14 cellular contexts compared by ENCODE assay signal in the genomic region with DNA sequence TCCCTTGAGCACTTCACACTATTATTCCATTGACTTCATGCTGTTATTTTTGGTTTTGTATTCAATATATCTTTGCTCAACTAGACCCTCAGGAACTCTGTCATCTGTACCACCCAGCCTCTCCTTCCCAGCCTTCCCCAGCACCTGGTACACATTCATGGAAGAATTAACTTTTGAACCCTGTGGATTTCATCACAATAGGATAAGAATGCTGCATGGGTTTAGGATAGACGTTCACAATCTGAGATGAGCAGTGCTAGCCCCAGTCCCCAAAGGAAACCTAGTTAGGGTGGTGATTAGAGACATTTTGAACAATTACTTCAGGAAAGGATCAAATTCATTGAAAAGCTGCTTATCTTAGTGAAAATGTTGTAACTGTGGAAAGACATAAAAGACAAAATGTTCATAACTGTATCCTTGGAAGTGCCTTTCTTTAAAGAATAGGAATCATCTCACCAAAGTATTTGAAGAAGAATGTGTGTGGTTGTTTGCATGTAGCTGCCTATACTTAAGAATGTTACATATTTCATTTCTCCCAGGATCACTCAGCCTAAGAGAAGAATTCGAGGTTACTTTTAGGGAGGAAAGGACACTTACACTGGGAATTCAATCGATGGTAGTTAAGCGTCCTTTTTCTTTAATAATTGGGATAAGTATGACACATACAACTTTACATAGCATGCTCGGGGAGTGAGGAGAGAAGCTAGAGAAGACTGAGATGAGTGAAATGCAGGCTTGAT. TPM values are rescaled to one million over a fixed set of nuclear protein-coding genes. Genes with fewer than 3 reads are reported as not detected.
DNase-seq lines count a peak whose midpoint lies in the region; ATAC-seq lines count a peak whose summit lies in the region.
"Had no signal": no experiment of that assay in that cellular context is flagged by ENCODE, and none has a peak within 500 bp of the region (broad histone marks: within the 10 kb centered on the region; RNA-seq: fewer than 3 reads in every experiment).

No MANE protein-coding gene starts in this region.

- no peak overlapping the region for H4K8ac ChIP-seq in trophoblast cell (ENCODE audit: low read depth, low read length)

- H2AFZ ChIP-seq in ACC112 (ENCODE audit: low read length, unreplicated experiment) (peak overlapping the region; percentile 92), trophoblast cell (ENCODE audit: insufficient read depth, low read length, poor library complexity) (no peak overlapping the region)

- H3K23ac ChIP-seq in trophoblast cell (ENCODE audit: low read length) = no peak overlapping the region

- peak overlapping the region; percentile 73 for H3K4me3 ChIP-seq in ACC112 (ENCODE audit: low read depth, low read length)
- H3K4me3 ChIP-seq in esophagus (ENCODE audit: low read depth in 1 of 2, low read length in 2 of 2) = no peak overlapping the region
- no peak overlapping the region for H3K4me3 ChIP-seq in trophoblast cell (ENCODE audit: low read depth, low read length)
- H3K4me3 ChIP-seq: SJCRH30 had no signal

- no peak overlapping the region for H3K18ac ChIP-seq in trophoblast cell (ENCODE audit: low read length)

- H3K14ac ChIP-seq in trophoblast cell (ENCODE audit: low read length) = no peak overlapping the region

- 29 to 45% methylated on average over 5 of the region's 5 CpGs for WGBS in esophagus, 2 donors
- no CpG with 5 or more reads among the region's 5 CpGs for WGBS in trophoblast cell (ENCODE audit: extremely low coverage, insufficient coverage, insufficient read length)

- H2BK5ac ChIP-seq in trophoblast cell (ENCODE audit: low read depth, low read length, poor library complexity) = no peak overlapping the region

- peaks cover 4% of the 10 kb centered on the region for H3K79me1 ChIP-seq in trophoblast cell (ENCODE audit: low read length)

- no peaks in the 10 kb centered on the region for H3K9me3 ChIP-seq in esophagus (ENCODE audit: control insufficient read depth in 2 of 2, insufficient read depth in 1 of 2, low read depth in 1 of 2, low read length in 1 of 2)
- no peaks in the 10 kb centered on the region for H3K9me3 ChIP-seq in trophoblast cell (ENCODE audit: insufficient read depth, low read depth, low read length)
- H3K9me3 ChIP-seq: SJCRH30 had no signal

- no peaks in the 10 kb centered on the region for H3K36me3 ChIP-seq in ACC112 (ENCODE audit: insufficient read depth, low read length)
- H3K36me3 ChIP-seq in esophagus (ENCODE audit: control insufficient read depth in 2 of 2, insufficient read depth in 2 of 2, low read length in 1 of 2) = no peaks in the 10 kb centered on the region
- no peaks in the 10 kb centered on the region for H3K36me3 ChIP-seq in trophoblast cell (ENCODE audit: control insufficient read depth in 1 of 2, insufficient read depth in 2 of 2, low read length in 2 of 2)
- H3K36me3 ChIP-seq: SJCRH30 had no signal

- H3K27me3 ChIP-seq in ACC112 (ENCODE audit: insufficient read depth, low read length) (no peaks in the 10 kb centered on the region), esophagus (ENCODE audit: control insufficient read depth in 1 of 2, insufficient read depth in 2 of 2, low read length in 2 of 2) (no peaks in the 10 kb centered on the region), trophoblast cell (ENCODE audit: insufficient read depth, low read length) (no peaks in the 10 kb centered on the region)
- H3K27me3 ChIP-seq: foreskin keratinocyte, SJCRH30 had no signal

- H3K79me2 ChIP-seq in ACC112 (ENCODE audit: control insufficient read depth, insufficient read depth, low read length, unreplicated experiment) = no peaks in the 10 kb centered on the region
- no peaks in the 10 kb centered on the region for H3K79me2 ChIP-seq in trophoblast cell (ENCODE audit: control insufficient read depth, insufficient read depth, low read length, poor library complexity)

- no peak overlapping the region for H3K4me2 ChIP-seq in trophoblast cell (ENCODE audit: low read length)

- H2BK12ac ChIP-seq in trophoblast cell (ENCODE audit: low read length) = no peak overlapping the region

- H3K4ac ChIP-seq in trophoblast cell (ENCODE audit: low read depth, low read length) = no peak overlapping the region

- H3K27ac ChIP-seq in ACC112 (ENCODE audit: low read depth, low read length) (peak overlapping the region; percentile 58), esophagus (ENCODE audit: low read depth in 2 of 2, low read length in 1 of 2) (peak overlapping the region; percentile 6 to 40), trophoblast cell (ENCODE audit: low read depth, low read length) (no peak overlapping the region)
- H3K27ac ChIP-seq: C4-2B, foreskin keratinocyte, SJCRH30 had no signal

- H4K91ac ChIP-seq in trophoblast cell (ENCODE audit: low read depth, low read length) = peak overlapping the region; percentile 26

- H2BK120ac ChIP-seq in trophoblast cell (ENCODE audit: insufficient read depth, low read length, poor library complexity) = no peak overlapping the region

- no peak overlapping the region for H4K12ac ChIP-seq in trophoblast cell (ENCODE audit: low read depth, low read length)

- H3K4me1 ChIP-seq in ACC112 (ENCODE audit: control insufficient read depth, insufficient read depth, low read length, unreplicated experiment) (peaks cover 41% of the 10 kb centered on the region), esophagus (ENCODE audit: control insufficient read depth in 2 of 2, insufficient read depth in 2 of 2, low read length in 1 of 2) (peaks cover 2 to 4% of the 10 kb centered on the region in 2 donors), trophoblast cell (ENCODE audit: control insufficient read depth in 1 of 2, insufficient read depth in 2 of 2, low read length in 2 of 2) (peaks cover 17 to 22% of the 10 kb centered on the region in 2 experiments)
- H3K4me1 ChIP-seq: SJCRH30 had no signal

- no peak overlapping the region for H2AK5ac ChIP-seq in trophoblast cell (ENCODE audit: low read length)

- ATAC-seq in GM21381 (IDR thresholded peaks at IDR 0.05; ENCODE audit: unreplicated experiment) = no peak
- ATAC-seq: foreskin keratinocyte had no signal

- DNase-seq in NCI-H82 treated with DMSO at 0.1 percent for 48 hours (lab: John Stamatoyannopoulos, UW; ENCODE audit: unreplicated experiment) (peak; percentile 54), trophoblast cell (peak in 1 of 2 donors; percentile 26), NCI-H1417 treated with DMSO at 0.1 percent for 48 hours (lab: John Stamatoyannopoulos, UW) (no peak), glomerular visceral epithelial cell (ENCODE audit: extremely low spot score) (no peak), COLO668 (lab: John Stamatoyannopoulos, UW; ENCODE audit: unreplicated experiment) (no peak)
- DNase-seq: activated CD4-positive, alpha-beta memory T cell treated with anti-CD3 and anti-CD28 coated beads for 36 hours; anterior cingulate cortex; SJCRH30; stimulated activated CD4-positive, alpha-beta T cell treated with anti-CD3 and anti-CD28 coated beads, Interleukin-2, amount 100 ng/mL, for 48 hours had no signal

- H3K9ac ChIP-seq in trophoblast cell (ENCODE audit: low read length) = no peak overlapping the region

RNA-seq across cellular contexts. Expression of gene CYP1B1, which starts 21.8 kb away (rescaled TPM):
- 1 to 10 TPM; 1.5 to 8.4 TPM for polyA plus RNA-seq in esophagus
- polyA plus RNA-seq in trophoblast cell (2013) = 2.0 and 2.1 TPM in 2 replicates
